2 cellular contexts compared by ENCODE assay signal in the genomic region with DNA sequence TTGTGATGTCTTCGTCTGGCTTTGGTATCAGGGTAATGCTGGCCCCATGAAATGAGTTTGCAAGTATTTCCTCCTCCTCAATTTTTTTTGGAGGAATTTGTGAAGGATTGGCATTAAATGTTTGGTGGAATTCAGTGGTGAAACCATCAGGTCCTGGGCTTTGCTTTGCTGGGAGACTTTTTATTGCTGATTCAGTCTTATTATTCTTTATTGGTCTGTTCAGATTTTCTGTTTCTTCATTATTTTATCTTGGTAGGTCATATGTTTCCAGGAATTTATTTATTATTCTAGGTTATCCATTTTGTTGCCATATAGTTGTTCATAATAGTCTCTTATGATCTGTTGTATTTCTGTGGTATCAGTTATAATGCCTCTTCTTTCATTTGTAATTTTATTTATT.
A peak's percentile ranks its signal among the peaks of the same experiment; 100 is the strongest.
TF ChIP-seq lines count a peak whose summit lies in the region.

No MANE protein-coding gene starts in this region.

TF ChIP-seq in HepG2, 621 proteins besides CTCF, POLR2A, EP300 and RAD21:
- TF ChIP-seq REXO4 (CRISPR knock-in tag; IDR thresholded peaks at IDR 0.05; ENCODE audit: borderline replicate concordance) (no peak), ZNF331 (CRISPR knock-in tag; IDR thresholded peaks at IDR 0.05) (no peak), CAMTA2 (CRISPR knock-in tag; IDR thresholded peaks at IDR 0.05; ENCODE audit: borderline replicate concordance) (no peak), PCBP1 (IDR thresholded peaks at IDR 0.05; ENCODE audit: borderline replicate concordance, low read depth, low read length) (no peak), MAFF (IDR thresholded peaks at IDR 0.05; ENCODE audit: low read depth, low read length) (peak; percentile 28; the same call in 1 of the 2 replicates), ELF1 (CRISPR knock-in tag; IDR thresholded peaks at IDR 0.05) (no peak), MAFK (conservative IDR thresholded peaks at IDR 0.05 in 1 of 2, IDR thresholded peaks at IDR 0.05 in 1 of 2; ENCODE audit: low read length in 2 of 2) (peak; percentile 44 to 62; a peak in 3 of 4 replicates), ZNF549 (CRISPR knock-in tag; IDR thresholded peaks at IDR 0.05) (no peak)
- TF ChIP-seq, protein P1, sequence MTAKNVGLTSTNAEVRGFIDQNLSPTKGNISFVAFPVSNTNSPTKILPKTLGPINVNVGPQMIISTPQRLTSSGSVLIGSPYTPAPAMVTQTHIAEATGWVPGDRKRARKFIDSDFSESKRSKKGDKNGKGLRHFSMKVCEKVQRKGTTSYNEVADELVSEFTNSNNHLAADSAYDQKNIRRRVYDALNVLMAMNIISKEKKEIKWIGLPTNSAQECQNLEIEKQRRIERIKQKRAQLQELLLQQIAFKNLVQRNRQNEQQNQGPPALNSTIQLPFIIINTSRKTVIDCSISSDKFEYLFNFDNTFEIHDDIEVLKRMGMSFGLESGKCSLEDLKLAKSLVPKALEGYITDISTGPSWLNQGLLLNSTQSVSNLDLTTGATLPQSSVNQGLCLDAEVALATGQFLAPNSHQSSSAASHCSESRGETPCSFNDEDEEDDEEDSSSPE (CRISPR knock-in tag; IDR thresholded peaks at IDR 0.05): no peak
- TF ChIP-seq, protein P2, sequence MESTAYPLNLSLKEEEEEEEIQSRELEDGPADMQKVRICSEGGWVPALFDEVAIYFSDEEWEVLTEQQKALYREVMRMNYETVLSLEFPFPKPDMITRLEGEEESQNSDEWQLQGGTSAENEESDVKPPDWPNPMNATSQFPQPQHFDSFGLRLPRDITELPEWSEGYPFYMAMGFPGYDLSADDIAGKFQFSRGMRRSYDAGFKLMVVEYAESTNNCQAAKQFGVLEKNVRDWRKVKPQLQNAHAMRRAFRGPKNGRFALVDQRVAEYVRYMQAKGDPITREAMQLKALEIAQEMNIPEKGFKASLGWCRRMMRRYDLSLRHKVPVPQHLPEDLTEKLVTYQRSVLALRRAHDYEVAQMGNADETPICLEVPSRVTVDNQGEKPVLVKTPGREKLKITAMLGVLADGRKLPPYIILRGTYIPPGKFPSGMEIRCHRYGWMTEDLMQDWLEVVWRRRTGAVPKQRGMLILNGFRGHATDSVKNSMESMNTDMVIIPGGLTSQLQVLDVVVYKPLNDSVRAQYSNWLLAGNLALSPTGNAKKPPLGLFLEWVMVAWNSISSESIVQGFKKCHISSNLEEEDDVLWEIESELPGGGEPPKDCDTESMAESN (CRISPR knock-in tag; conservative IDR thresholded peaks at IDR 0.05): no peak
- TF ChIP-seq, protein P3, sequence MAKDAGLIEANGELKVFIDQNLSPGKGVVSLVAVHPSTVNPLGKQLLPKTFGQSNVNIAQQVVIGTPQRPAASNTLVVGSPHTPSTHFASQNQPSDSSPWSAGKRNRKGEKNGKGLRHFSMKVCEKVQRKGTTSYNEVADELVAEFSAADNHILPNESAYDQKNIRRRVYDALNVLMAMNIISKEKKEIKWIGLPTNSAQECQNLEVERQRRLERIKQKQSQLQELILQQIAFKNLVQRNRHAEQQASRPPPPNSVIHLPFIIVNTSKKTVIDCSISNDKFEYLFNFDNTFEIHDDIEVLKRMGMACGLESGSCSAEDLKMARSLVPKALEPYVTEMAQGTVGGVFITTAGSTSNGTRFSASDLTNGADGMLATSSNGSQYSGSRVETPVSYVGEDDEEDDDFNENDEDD (CRISPR knock-in tag; IDR thresholded peaks at IDR 0.05; ENCODE audit: borderline replicate concordance): no peak

TF ChIP-seq in K562, 482 proteins besides CTCF, POLR2A, EP300 and RAD21:
- TF ChIP-seq SRSF9 (IDR thresholded peaks at IDR 0.05; ENCODE audit: borderline replicate concordance, low read depth, low read length) (no peak), ZNF316 (IDR thresholded peaks at IDR 0.05) (peak; percentile 91), POLR2AphosphoS5 (IDR thresholded peaks at IDR 0.05; ENCODE audit: control insufficient read depth, insufficient read depth, low read depth, low read length) (no peak), RCOR1 (IDR thresholded peaks at IDR 0.05; ENCODE audit: borderline replicate concordance in 1 of 2, low read depth in 2 of 2, low read length in 2 of 2) (no peak), ZNF263 (CRISPR knock-in tag; IDR thresholded peaks at IDR 0.05; ENCODE audit: borderline replicate concordance) (no peak), ZNF197 (CRISPR knock-in tag; IDR thresholded peaks at IDR 0.05; ENCODE audit: low read depth) (no peak), NFATC3 (IDR thresholded peaks at IDR 0.05) (no peak), C11orf30 (IDR thresholded peaks at IDR 0.05; ENCODE audit: low read depth) (peak; percentile 79), ZNF57 (CRISPR knock-in tag; IDR thresholded peaks at IDR 0.05) (no peak), MAFF (IDR thresholded peaks at IDR 0.05; ENCODE audit: low read length) (peak; percentile 48), MAFK (IDR thresholded peaks at IDR 0.05; ENCODE audit: low read length) (peak; percentile 18; the same call in 1 of the 2 replicates), MAFG (tag; conservative IDR thresholded peaks at IDR 0.05) (peak; percentile 39)
- TF ChIP-seq, protein P4, sequence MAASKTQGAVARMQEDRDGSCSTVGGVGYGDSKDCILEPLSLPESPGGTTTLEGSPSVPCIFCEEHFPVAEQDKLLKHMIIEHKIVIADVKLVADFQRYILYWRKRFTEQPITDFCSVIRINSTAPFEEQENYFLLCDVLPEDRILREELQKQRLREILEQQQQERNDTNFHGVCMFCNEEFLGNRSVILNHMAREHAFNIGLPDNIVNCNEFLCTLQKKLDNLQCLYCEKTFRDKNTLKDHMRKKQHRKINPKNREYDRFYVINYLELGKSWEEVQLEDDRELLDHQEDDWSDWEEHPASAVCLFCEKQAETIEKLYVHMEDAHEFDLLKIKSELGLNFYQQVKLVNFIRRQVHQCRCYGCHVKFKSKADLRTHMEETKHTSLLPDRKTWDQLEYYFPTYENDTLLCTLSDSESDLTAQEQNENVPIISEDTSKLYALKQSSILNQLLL (CRISPR knock-in tag; IDR thresholded peaks at IDR 0.05; ENCODE audit: borderline replicate concordance): no peak
